In the genomic region with DNA sequence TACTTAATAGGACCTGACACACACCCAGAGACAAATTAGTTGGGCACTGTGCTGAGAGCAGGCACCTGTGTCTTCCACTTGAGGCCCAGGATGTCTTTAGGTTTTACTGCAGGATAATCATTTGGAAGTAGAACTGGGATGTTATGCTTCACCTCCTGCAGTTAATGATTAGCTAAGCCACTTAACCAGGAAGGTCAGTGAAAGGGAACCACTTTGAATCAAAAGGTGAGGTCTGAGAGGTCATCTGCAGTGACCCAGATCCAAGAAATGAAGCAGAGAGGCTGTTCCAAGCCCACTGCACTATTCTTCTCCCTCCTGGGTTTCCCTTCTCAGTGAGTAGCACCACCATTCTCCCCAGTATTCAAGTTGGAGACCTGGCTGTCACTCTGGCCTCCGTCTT, we compare ENCODE assay signal across 1 cellular context.
TF ChIP-seq lines count a peak whose summit lies in the region.

No MANE protein-coding gene starts in this region.

TF ChIP-seq in liver, 16 proteins besides CTCF, POLR2A, EP300 and RAD21 (continued from another document):
- TF ChIP-seq, protein P1, sequence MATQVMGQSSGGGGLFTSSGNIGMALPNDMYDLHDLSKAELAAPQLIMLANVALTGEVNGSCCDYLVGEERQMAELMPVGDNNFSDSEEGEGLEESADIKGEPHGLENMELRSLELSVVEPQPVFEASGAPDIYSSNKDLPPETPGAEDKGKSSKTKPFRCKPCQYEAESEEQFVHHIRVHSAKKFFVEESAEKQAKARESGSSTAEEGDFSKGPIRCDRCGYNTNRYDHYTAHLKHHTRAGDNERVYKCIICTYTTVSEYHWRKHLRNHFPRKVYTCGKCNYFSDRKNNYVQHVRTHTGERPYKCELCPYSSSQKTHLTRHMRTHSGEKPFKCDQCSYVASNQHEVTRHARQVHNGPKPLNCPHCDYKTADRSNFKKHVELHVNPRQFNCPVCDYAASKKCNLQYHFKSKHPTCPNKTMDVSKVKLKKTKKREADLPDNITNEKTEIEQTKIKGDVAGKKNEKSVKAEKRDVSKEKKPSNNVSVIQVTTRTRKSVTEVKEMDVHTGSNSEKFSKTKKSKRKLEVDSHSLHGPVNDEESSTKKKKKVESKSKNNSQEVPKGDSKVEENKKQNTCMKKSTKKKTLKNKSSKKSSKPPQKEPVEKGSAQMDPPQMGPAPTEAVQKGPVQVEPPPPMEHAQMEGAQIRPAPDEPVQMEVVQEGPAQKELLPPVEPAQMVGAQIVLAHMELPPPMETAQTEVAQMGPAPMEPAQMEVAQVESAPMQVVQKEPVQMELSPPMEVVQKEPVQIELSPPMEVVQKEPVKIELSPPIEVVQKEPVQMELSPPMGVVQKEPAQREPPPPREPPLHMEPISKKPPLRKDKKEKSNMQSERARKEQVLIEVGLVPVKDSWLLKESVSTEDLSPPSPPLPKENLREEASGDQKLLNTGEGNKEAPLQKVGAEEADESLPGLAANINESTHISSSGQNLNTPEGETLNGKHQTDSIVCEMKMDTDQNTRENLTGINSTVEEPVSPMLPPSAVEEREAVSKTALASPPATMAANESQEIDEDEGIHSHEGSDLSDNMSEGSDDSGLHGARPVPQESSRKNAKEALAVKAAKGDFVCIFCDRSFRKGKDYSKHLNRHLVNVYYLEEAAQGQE (IDR thresholded peaks at IDR 0.05) = peak; percentile 68
- no peak for TF ChIP-seq GABPA (IDR thresholded peaks at IDR 0.05 in 1 of 2, conservative IDR thresholded peaks at IDR 0.05 in 1 of 2)
- peak; percentile 84 for TF ChIP-seq NR2F2 (IDR thresholded peaks at IDR 0.05)
